ENCODE assay signal across 1 cellular context in genomic region chr16:50796829-50797228, GRCh38.
TF ChIP-seq lines count a peak whose summit lies in the region.

No MANE protein-coding gene starts in this region.

TF ChIP-seq in K562, 482 proteins besides CTCF, POLR2A, EP300 and RAD21:
- TF ChIP-seq EP400 (IDR thresholded peaks at IDR 0.05) (no peak), ZNF124 (CRISPR knock-in tag; IDR thresholded peaks at IDR 0.05) (no peak), ZNF232 (CRISPR knock-in tag; IDR thresholded peaks at IDR 0.05) (no peak), FOXM1 (IDR thresholded peaks at IDR 0.05; ENCODE audit: low read depth) (no peak), FOXM1 (CRISPR knock-in tag; IDR thresholded peaks at IDR 0.05; ENCODE audit: low read depth) (no peak), MTA1 (IDR thresholded peaks at IDR 0.05; ENCODE audit: borderline replicate concordance) (no peak), RB1 (IDR thresholded peaks at IDR 0.05; ENCODE audit: low read depth) (no peak), ZNF121 (CRISPR knock-in tag; conservative IDR thresholded peaks at IDR 0.05) (no peak), ZNF316 (IDR thresholded peaks at IDR 0.05) (peak; percentile 47; the same call in 1 of the 2 replicates), MXI1 (IDR thresholded peaks at IDR 0.05; ENCODE audit: low read depth, low read length) (no peak), ZC3H4 (CRISPR knock-in tag; IDR thresholded peaks at IDR 0.05; ENCODE audit: borderline replicate concordance) (no peak), TARDBP (IDR thresholded peaks at IDR 0.05) (no peak), SRSF9 (IDR thresholded peaks at IDR 0.05; ENCODE audit: borderline replicate concordance, low read depth, low read length) (no peak), C11orf30 (IDR thresholded peaks at IDR 0.05; ENCODE audit: low read depth) (0 out of 2 replicates have a peak, but pooled peaks have one; percentile 4), ZNF197 (CRISPR knock-in tag; IDR thresholded peaks at IDR 0.05; ENCODE audit: low read depth) (no peak), TFAM (CRISPR knock-in tag; conservative IDR thresholded peaks at IDR 0.05) (no peak)
- TF ChIP-seq, protein P1, sequence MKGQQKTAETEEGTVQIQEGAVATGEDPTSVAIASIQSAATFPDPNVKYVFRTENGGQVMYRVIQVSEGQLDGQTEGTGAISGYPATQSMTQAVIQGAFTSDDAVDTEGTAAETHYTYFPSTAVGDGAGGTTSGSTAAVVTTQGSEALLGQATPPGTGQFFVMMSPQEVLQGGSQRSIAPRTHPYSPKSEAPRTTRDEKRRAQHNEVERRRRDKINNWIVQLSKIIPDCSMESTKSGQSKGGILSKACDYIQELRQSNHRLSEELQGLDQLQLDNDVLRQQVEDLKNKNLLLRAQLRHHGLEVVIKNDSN (CRISPR knock-in tag; IDR thresholded peaks at IDR 0.05) = no peak
- TF ChIP-seq, protein P2, sequence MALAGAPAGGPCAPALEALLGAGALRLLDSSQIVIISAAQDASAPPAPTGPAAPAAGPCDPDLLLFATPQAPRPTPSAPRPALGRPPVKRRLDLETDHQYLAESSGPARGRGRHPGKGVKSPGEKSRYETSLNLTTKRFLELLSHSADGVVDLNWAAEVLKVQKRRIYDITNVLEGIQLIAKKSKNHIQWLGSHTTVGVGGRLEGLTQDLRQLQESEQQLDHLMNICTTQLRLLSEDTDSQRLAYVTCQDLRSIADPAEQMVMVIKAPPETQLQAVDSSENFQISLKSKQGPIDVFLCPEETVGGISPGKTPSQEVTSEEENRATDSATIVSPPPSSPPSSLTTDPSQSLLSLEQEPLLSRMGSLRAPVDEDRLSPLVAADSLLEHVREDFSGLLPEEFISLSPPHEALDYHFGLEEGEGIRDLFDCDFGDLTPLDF (CRISPR knock-in tag; IDR thresholded peaks at IDR 0.05) = no peak
